Comparison of ENCODE assay signal across 2 cellular contexts in the genomic region with DNA sequence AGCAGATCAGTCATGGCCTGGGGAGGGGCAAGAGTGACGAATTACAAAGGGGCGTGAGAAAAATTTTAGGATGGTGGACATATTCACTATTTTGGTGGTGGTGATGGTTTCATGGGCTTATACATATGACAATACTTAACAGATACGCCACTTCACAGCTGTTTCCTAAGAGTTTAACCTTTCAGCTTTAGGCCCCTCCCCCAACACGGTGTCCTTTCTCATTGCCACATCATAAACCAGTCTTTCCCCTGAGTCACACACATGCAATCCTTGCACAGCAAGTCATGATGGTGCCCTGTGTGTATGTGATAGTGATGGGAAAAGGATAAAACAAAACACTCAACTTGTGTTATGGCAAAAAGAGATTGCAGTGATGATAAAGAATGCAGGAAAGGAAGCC.
TF ChIP-seq lines count a peak whose summit lies in the region.

No MANE protein-coding gene starts in this region.

TF ChIP-seq in IMR-90, 13 proteins besides CTCF, POLR2A, EP300 and RAD21:
- TF ChIP-seq MAFK (IDR thresholded peaks at IDR 0.05; ENCODE audit: low read depth, low read length) (peak; percentile 37; the same call in 1 of the 2 replicates), CEBPB (IDR thresholded peaks at IDR 0.05; ENCODE audit: low read depth, low read length) (peak; percentile 99), RFX5 (IDR thresholded peaks at IDR 0.05; ENCODE audit: low read depth, low read length) (no peak), MAZ (IDR thresholded peaks at IDR 0.05; ENCODE audit: borderline replicate concordance, low read depth, low read length) (0 out of 2 replicates have a peak, but pooled peaks have one; percentile 20), FOS (IDR thresholded peaks at IDR 0.05; ENCODE audit: low read depth, low read length) (peak; percentile 99), RCOR1 (IDR thresholded peaks at IDR 0.05; ENCODE audit: insufficient replicate concordance, low read length) (peak; percentile 96), SMC3 (IDR thresholded peaks at IDR 0.05; ENCODE audit: low read depth, low read length) (peak; percentile 29), BHLHE40 (IDR thresholded peaks at IDR 0.05; ENCODE audit: low read depth, low read length) (peak; percentile 79), MXI1 (IDR thresholded peaks at IDR 0.05; ENCODE audit: borderline replicate concordance, low read depth, low read length) (no peak), NFE2L2 (IDR thresholded peaks at IDR 0.05; ENCODE audit: low read depth, low read length) (peak; percentile 89), CHD1 (IDR thresholded peaks at IDR 0.05; ENCODE audit: low read depth, low read length) (no peak)
- TF ChIP-seq, protein P1, sequence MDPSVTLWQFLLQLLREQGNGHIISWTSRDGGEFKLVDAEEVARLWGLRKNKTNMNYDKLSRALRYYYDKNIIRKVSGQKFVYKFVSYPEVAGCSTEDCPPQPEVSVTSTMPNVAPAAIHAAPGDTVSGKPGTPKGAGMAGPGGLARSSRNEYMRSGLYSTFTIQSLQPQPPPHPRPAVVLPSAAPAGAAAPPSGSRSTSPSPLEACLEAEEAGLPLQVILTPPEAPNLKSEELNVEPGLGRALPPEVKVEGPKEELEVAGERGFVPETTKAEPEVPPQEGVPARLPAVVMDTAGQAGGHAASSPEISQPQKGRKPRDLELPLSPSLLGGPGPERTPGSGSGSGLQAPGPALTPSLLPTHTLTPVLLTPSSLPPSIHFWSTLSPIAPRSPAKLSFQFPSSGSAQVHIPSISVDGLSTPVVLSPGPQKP (IDR thresholded peaks at IDR 0.05; ENCODE audit: borderline replicate concordance, low read depth, low read length) = no peak
- TF ChIP-seq, protein P2, sequence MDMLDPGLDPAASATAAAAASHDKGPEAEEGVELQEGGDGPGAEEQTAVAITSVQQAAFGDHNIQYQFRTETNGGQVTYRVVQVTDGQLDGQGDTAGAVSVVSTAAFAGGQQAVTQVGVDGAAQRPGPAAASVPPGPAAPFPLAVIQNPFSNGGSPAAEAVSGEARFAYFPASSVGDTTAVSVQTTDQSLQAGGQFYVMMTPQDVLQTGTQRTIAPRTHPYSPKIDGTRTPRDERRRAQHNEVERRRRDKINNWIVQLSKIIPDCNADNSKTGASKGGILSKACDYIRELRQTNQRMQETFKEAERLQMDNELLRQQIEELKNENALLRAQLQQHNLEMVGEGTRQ (IDR thresholded peaks at IDR 0.05; ENCODE audit: low read depth, low read length) = no peak
TF ChIP-seq in IMR-90: peak in this region for 8.

TF ChIP-seq in K562, 482 proteins besides CTCF, POLR2A, EP300 and RAD21 (continues in another document):
- TF ChIP-seq, protein P3, sequence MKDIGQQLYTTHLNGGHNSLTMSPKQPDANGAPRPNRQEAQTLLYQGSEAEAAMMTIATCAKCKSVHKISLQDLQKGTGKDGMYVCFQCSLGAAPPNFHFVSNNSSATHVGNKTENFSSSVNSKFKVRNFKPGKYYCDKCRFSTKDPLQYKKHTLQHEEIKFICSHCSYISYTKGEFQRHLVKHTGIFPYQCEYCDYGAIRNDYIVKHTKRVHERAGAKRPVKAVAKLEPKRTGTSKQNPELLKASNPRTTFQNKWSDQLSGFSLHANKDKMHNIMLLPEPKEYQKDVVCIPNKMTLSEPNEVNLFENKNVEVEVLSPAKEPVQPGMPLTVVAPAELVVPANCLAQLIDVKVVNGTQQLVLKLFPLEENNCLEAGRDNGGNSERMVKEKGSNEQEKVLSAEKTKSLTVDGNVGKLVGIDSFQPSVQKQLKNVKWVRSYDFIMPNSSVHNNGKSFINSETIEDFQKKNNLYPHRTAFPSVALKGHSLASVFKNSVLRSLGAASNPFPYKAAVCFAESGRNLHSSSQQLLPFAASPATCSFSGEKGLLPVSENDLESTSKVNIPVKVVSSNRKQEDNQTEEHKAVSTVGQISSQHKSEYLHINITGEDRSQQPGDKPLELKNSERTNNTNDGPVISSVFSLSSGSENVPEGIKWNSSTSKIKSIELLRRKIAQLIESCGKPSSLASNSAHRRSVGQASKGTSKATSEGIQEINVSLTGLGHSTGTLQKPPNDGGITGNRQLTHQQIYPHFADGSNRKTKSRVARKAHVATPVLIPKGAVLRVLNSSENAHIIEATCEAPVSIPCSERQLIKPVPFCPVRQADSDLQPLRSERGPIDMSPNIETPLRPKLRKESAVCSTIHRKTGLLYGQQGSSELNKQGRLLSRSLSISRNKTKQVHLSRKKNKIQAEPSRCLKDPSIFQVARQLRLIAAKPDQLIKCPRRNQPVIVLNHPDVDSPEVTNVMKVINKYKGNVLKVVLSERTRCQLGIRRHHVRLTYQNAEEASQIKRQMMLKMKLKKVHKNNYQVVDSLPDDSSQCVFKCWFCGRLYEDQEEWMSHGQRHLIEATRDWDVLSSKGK (CRISPR knock-in tag; IDR thresholded peaks at IDR 0.05) = no peak
- TF ChIP-seq SMARCA4 (IDR thresholded peaks at IDR 0.05) = peak; percentile 84
- no peak for TF ChIP-seq RBM17 (IDR thresholded peaks at IDR 0.05; ENCODE audit: borderline replicate concordance, low read depth, low read length)
- TF ChIP-seq, protein P4, sequence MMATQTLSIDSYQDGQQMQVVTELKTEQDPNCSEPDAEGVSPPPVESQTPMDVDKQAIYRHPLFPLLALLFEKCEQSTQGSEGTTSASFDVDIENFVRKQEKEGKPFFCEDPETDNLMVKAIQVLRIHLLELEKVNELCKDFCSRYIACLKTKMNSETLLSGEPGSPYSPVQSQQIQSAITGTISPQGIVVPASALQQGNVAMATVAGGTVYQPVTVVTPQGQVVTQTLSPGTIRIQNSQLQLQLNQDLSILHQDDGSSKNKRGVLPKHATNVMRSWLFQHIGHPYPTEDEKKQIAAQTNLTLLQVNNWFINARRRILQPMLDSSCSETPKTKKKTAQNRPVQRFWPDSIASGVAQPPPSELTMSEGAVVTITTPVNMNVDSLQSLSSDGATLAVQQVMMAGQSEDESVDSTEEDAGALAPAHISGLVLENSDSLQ (IDR thresholded peaks at IDR 0.05) = peak; percentile 8; the same call in 1 of the 2 replicates
- peak; percentile 43; the same call in 1 of the 2 replicates for TF ChIP-seq ESRRA (IDR thresholded peaks at IDR 0.05; ENCODE audit: borderline replicate concordance, low read depth)
- TF ChIP-seq, protein P5, sequence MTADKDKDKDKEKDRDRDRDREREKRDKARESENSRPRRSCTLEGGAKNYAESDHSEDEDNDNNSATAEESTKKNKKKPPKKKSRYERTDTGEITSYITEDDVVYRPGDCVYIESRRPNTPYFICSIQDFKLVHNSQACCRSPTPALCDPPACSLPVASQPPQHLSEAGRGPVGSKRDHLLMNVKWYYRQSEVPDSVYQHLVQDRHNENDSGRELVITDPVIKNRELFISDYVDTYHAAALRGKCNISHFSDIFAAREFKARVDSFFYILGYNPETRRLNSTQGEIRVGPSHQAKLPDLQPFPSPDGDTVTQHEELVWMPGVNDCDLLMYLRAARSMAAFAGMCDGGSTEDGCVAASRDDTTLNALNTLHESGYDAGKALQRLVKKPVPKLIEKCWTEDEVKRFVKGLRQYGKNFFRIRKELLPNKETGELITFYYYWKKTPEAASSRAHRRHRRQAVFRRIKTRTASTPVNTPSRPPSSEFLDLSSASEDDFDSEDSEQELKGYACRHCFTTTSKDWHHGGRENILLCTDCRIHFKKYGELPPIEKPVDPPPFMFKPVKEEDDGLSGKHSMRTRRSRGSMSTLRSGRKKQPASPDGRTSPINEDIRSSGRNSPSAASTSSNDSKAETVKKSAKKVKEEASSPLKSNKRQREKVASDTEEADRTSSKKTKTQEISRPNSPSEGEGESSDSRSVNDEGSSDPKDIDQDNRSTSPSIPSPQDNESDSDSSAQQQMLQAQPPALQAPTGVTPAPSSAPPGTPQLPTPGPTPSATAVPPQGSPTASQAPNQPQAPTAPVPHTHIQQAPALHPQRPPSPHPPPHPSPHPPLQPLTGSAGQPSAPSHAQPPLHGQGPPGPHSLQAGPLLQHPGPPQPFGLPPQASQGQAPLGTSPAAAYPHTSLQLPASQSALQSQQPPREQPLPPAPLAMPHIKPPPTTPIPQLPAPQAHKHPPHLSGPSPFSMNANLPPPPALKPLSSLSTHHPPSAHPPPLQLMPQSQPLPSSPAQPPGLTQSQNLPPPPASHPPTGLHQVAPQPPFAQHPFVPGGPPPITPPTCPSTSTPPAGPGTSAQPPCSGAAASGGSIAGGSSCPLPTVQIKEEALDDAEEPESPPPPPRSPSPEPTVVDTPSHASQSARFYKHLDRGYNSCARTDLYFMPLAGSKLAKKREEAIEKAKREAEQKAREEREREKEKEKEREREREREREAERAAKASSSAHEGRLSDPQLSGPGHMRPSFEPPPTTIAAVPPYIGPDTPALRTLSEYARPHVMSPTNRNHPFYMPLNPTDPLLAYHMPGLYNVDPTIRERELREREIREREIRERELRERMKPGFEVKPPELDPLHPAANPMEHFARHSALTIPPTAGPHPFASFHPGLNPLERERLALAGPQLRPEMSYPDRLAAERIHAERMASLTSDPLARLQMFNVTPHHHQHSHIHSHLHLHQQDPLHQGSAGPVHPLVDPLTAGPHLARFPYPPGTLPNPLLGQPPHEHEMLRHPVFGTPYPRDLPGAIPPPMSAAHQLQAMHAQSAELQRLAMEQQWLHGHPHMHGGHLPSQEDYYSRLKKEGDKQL (CRISPR knock-in tag; IDR thresholded peaks at IDR 0.05; ENCODE audit: borderline replicate concordance) = no peak
- TF ChIP-seq, protein P6, sequence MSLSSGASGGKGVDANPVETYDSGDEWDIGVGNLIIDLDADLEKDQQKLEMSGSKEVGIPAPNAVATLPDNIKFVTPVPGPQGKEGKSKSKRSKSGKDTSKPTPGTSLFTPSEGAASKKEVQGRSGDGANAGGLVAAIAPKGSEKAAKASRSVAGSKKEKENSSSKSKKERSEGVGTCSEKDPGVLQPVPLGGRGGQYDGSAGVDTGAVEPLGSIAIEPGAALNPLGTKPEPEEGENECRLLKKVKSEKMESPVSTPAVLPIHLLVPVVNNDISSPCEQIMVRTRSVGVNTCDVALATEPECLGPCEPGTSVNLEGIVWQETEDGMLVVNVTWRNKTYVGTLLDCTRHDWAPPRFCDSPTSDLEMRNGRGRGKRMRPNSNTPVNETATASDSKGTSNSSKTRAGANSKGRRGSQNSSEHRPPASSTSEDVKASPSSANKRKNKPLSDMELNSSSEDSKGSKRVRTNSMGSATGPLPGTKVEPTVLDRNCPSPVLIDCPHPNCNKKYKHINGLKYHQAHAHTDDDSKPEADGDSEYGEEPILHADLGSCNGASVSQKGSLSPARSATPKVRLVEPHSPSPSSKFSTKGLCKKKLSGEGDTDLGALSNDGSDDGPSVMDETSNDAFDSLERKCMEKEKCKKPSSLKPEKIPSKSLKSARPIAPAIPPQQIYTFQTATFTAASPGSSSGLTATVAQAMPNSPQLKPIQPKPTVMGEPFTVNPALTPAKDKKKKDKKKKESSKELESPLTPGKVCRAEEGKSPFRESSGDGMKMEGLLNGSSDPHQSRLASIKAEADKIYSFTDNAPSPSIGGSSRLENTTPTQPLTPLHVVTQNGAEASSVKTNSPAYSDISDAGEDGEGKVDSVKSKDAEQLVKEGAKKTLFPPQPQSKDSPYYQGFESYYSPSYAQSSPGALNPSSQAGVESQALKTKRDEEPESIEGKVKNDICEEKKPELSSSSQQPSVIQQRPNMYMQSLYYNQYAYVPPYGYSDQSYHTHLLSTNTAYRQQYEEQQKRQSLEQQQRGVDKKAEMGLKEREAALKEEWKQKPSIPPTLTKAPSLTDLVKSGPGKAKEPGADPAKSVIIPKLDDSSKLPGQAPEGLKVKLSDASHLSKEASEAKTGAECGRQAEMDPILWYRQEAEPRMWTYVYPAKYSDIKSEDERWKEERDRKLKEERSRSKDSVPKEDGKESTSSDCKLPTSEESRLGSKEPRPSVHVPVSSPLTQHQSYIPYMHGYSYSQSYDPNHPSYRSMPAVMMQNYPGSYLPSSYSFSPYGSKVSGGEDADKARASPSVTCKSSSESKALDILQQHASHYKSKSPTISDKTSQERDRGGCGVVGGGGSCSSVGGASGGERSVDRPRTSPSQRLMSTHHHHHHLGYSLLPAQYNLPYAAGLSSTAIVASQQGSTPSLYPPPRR (CRISPR knock-in tag; IDR thresholded peaks at IDR 0.05; ENCODE audit: borderline replicate concordance) = no peak
- peak; percentile 96 to 97 for TF ChIP-seq TRIM24 (IDR thresholded peaks at IDR 0.05)
- no peak for TF ChIP-seq PRPF4 (IDR thresholded peaks at IDR 0.05; ENCODE audit: insufficient read depth, low read depth, low read length, poor library complexity, severe bottlenecking)
- 0 out of 2 replicates have a peak, but pooled peaks have one; percentile 45 for TF ChIP-seq MTA3 (IDR thresholded peaks at IDR 0.05; ENCODE audit: borderline replicate concordance)
- peak; percentile 31; the same call in 1 of the 2 replicates for TF ChIP-seq CREB1 (IDR thresholded peaks at IDR 0.05)
- no peak for TF ChIP-seq CREB1 (CRISPR knock-in tag; IDR thresholded peaks at IDR 0.05)
- peak; percentile 87 for TF ChIP-seq MAFG (tag; conservative IDR thresholded peaks at IDR 0.05)
- TF ChIP-seq ZNF134 (CRISPR knock-in tag; conservative IDR thresholded peaks at IDR 0.05) = no peak
- TF ChIP-seq CREM (IDR thresholded peaks at IDR 0.05; ENCODE audit: low read depth) = peak; percentile 33; the same call in 1 of the 2 replicates
- no peak for TF ChIP-seq FOS (IDR thresholded peaks at IDR 0.05; ENCODE audit: extremely low read depth, insufficient read length)
- no peak for TF ChIP-seq ZNF717 (CRISPR knock-in tag; IDR thresholded peaks at IDR 0.05)
- TF ChIP-seq, protein P7, sequence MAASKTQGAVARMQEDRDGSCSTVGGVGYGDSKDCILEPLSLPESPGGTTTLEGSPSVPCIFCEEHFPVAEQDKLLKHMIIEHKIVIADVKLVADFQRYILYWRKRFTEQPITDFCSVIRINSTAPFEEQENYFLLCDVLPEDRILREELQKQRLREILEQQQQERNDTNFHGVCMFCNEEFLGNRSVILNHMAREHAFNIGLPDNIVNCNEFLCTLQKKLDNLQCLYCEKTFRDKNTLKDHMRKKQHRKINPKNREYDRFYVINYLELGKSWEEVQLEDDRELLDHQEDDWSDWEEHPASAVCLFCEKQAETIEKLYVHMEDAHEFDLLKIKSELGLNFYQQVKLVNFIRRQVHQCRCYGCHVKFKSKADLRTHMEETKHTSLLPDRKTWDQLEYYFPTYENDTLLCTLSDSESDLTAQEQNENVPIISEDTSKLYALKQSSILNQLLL (CRISPR knock-in tag; IDR thresholded peaks at IDR 0.05; ENCODE audit: borderline replicate concordance) = no peak
- TF ChIP-seq TEAD2 (tag; IDR thresholded peaks at IDR 0.05) = no peak
- peak; percentile 76 for TF ChIP-seq TEAD4 (IDR thresholded peaks at IDR 0.05; ENCODE audit: low read length)
- no peak for TF ChIP-seq TEAD4 (CRISPR knock-in tag; IDR thresholded peaks at IDR 0.05; ENCODE audit: borderline replicate concordance)
- TF ChIP-seq NFE2L1 (tag; IDR thresholded peaks at IDR 0.05; ENCODE audit: borderline replicate concordance, low read depth) = peak; percentile 23; the same call in 1 of the 2 replicates
- no peak for TF ChIP-seq MAZ (CRISPR knock-in tag; conservative IDR thresholded peaks at IDR 0.05 in 1 of 2, IDR thresholded peaks at IDR 0.05 in 1 of 2)
- peak; percentile 45; the same call in 1 of the 2 replicates for TF ChIP-seq MTA2 (IDR thresholded peaks at IDR 0.05; ENCODE audit: low read depth)
- TF ChIP-seq ZNF507 (tag; conservative IDR thresholded peaks at IDR 0.05) = no peak
